In genomic region chr1:179812501-179813292, GRCh38 we compare ENCODE assay signal across 17 cellular contexts.
DNase-seq lines count a peak whose midpoint lies in the region; ATAC-seq, FAIRE-seq and TF ChIP-seq lines count a peak whose summit lies in the region.
"Had no signal": no experiment of that assay in that cellular context is flagged by ENCODE, and none has a peak within 500 bp of the region (broad histone marks: within the 10 kb centered on the region; RNA-seq: fewer than 3 reads in every experiment).

No MANE protein-coding gene starts in this region.

- H3K4me1 Mint-ChIP-seq in naive thymus-derived CD4-positive, alpha-beta T cell: peaks cover 12 to 30% (median 25%) of the 10 kb centered on the region in 7 donors

- 1% methylated on average over 37 of the region's 37 CpGs for WGBS in K562 (ENCODE audit: insufficient coverage, low coverage, missing lambda C conversion rate)
- 70 to 86% (median 84%) methylated on average over 30 to 37 of the region's 37 CpGs for WGBS in spleen, 5 donors

- intact Hi-C loops in left ventricle myocardium superior (cut with micrococcal nuclease) (loop anchor here (5.0 kb wide), 1 partner anchor 105 kb away; no protein-coding TSS in a partner anchor), left ventricle myocardium inferior (cut with micrococcal nuclease) (no loop called here), K562 (cut with micrococcal nuclease) (loop anchor here (5.0 to 10.0 kb wide), 5 partner anchors 225 to 1045 kb away; partner anchors contain the start of gene TOR3A), spleen (cut with DNase I; ENCODE audit: low total_unique reads) (loop anchor here (5.0 kb wide), 1 partner anchor 105 kb away; no protein-coding TSS in a partner anchor)
- intact Hi-C loops in naive thymus-derived CD4-positive, alpha-beta T cell (cut with micrococcal nuclease): loop anchor here (5.0 to 10.0 kb wide), 6 partner anchors 345 to 1500 kb away; partner anchors contain the start of gene TOR3A (in 1 of the 2)

- peak overlapping the region in 6 of 10 donors; percentile 11 to 49 (median 25) for H3K4me3 Mint-ChIP-seq in naive thymus-derived CD4-positive, alpha-beta T cell

- TF ChIP-seq RAD21 in K562 (CRISPR knock-in tag; conservative IDR thresholded peaks at IDR 0.05 in 1 of 2, IDR thresholded peaks at IDR 0.05 in 1 of 2): no peak

- H3K36me3 Mint-ChIP-seq in naive thymus-derived CD4-positive, alpha-beta T cell: no peaks in the 10 kb centered on the region

- POLR2A ChIA-PET in K562 (lab: Yijun Ruan, JAX): interaction anchor here (0.6 to 2.8 kb wide), 6 partner anchors 10 to 135 kb away, joined by 3 to 14 read pairs (median 3); partner anchors contain the start of gene TOR1AIP1
- POLR2A ChIA-PET in naive thymus-derived CD4-positive, alpha-beta T cell (lab: Charles Lee): interaction anchor here (0.8 to 5.7 kb wide), 5 partner anchors 68 to 142 kb away, joined by 3 to 85 read pairs (median 3); partner anchors contain the start of genes CEP350, TOR1AIP1 and TOR1AIP2

- FAIRE-seq in K562 (lab: Jason Lieb, UNC): no peak
- FAIRE-seq: G401.6, GM12891 had no signal

- H3K36me3 ChIP-seq in left ventricle myocardium inferior (no peaks in the 10 kb centered on the region), K562 (ENCODE audit: control insufficient read depth, insufficient read depth, low read length) (no peaks in the 10 kb centered on the region), spleen (no peaks in the 10 kb centered on the region)
- H3K36me3 ChIP-seq in naive thymus-derived CD4-positive, alpha-beta T cell (ENCODE audit: control insufficient read depth in 2 of 3, insufficient read depth in 3 of 3, low read length in 3 of 3): no peaks in the 10 kb centered on the region
- H3K36me3 ChIP-seq: HAP-1 had no signal

- H3K9ac ChIP-seq in K562 (ENCODE audit: insufficient read depth in 1 of 2, low read depth in 2 of 2, low read length in 2 of 2): no peak overlapping the region

- CTCF ChIA-PET in K562 (lab: Yijun Ruan, JAX; ENCODE audit: low intra/inter-chr PET ratio): interaction anchor here (3.0 kb wide), 1 partner anchor 106 kb away, joined by 20 read pairs; no protein-coding TSS in a partner anchor
- CTCF ChIA-PET in naive thymus-derived CD4-positive, alpha-beta T cell (lab: Charles Lee): interaction anchor here (0.9 to 17.1 kb wide), 4 partner anchors 16 to 106 kb away, joined by 3 to 376 read pairs (median 10); no protein-coding TSS in a partner anchor

- H3K4me1 ChIP-seq in left ventricle myocardium inferior (peaks cover 33% of the 10 kb centered on the region), K562 (replicated peaks in 1 of 2; ENCODE audit: control insufficient read depth in 2 of 2, insufficient read depth in 2 of 2, low read length in 2 of 2) (peaks cover under 1 to 25% of the 10 kb centered on the region in 2 experiments; a peak in 4 of 5 replicates), spleen (peaks cover 7 to 32% (median 24%) of the 10 kb centered on the region in 6 donors)
- H3K4me1 ChIP-seq in naive thymus-derived CD4-positive, alpha-beta T cell (ENCODE audit: control insufficient read depth in 2 of 2, insufficient read depth in 2 of 2, low read length in 2 of 2): peaks cover 6 to 13% of the 10 kb centered on the region in 2 donors

- no peak overlapping the region for H2AFZ ChIP-seq in K562 (ENCODE audit: low read depth, low read length)

- peaks cover 0 to 15% (median 0%) of the 10 kb centered on the region in 5 donors for H3K27me3 Mint-ChIP-seq in naive thymus-derived CD4-positive, alpha-beta T cell

- no peak for TF ChIP-seq EP300 in K562 (IDR thresholded peaks at IDR 0.05; ENCODE audit: low read length)

- H3K9me3 Mint-ChIP-seq in naive thymus-derived CD4-positive, alpha-beta T cell: peaks cover 0 to 5% (median 0%) of the 10 kb centered on the region in 11 donors

- no peak overlapping the region for H3K4me2 ChIP-seq in K562 (ENCODE audit: insufficient read depth, low read length)

- H3K4me3 ChIP-seq in left ventricle myocardium inferior: no peak overlapping the region
- H3K4me3 ChIP-seq in K562: no peak overlapping the region
- H3K4me3 ChIP-seq in naive thymus-derived CD4-positive, alpha-beta T cell (ENCODE audit: low read length): no peak overlapping the region
- H3K4me3 ChIP-seq in spleen: no peak overlapping the region
- H3K4me3 ChIP-seq: HAP-1 had no signal

- TF ChIP-seq POLR2A in K562 (conservative IDR thresholded peaks at IDR 0.05) (no peak), spleen (IDR thresholded peaks at IDR 0.05) (no peak)

- H3K79me2 ChIP-seq in K562 (ENCODE audit: control insufficient read depth, insufficient read depth, low read length): no peaks in the 10 kb centered on the region

- no peaks in the 10 kb centered on the region for H3K9me1 ChIP-seq in K562 (ENCODE audit: control insufficient read depth, insufficient read depth, low read length)

- H3K27me3 ChIP-seq in left ventricle myocardium inferior (ENCODE audit: low read depth): peaks cover 31% of the 10 kb centered on the region
- peaks cover 48 to 83% of the 10 kb centered on the region in 2 experiments for H3K27me3 ChIP-seq in K562 (ENCODE audit: control insufficient read depth in 2 of 2, insufficient read depth in 2 of 2, low read length in 2 of 2)
- H3K27me3 ChIP-seq in naive thymus-derived CD4-positive, alpha-beta T cell (ENCODE audit: control insufficient read depth in 2 of 2, insufficient read depth in 2 of 2, low read length in 2 of 2): no peaks in the 10 kb centered on the region
- H3K27me3 ChIP-seq in spleen (replicated peaks in 1 of 7): peaks cover 0 to 13% (median 0%) of the 10 kb centered on the region in 7 donors

- TF ChIP-seq CTCF in left ventricle myocardium inferior (IDR thresholded peaks at IDR 0.05; ENCODE audit: borderline replicate concordance): no peak
- no peak for TF ChIP-seq CTCF in K562 (IDR thresholded peaks at IDR 0.05 in 2 of 3, conservative IDR thresholded peaks at IDR 0.05 in 1 of 3; ENCODE audit: insufficient read depth in 2 of 3, low read depth in 1 of 3, low read length in 3 of 3)
- no peak for TF ChIP-seq CTCF in spleen (IDR thresholded peaks at IDR 0.05 in 8 of 11, conservative IDR thresholded peaks at IDR 0.05 in 3 of 11)

- H3K9me3 ChIP-seq in left ventricle myocardium inferior (replicated peaks) (no peaks in the 10 kb centered on the region), K562 (replicated peaks; ENCODE audit: control insufficient read depth, insufficient read depth, low read depth, low read length) (no peaks in the 10 kb centered on the region), spleen (no peaks in the 10 kb centered on the region)
- no peaks in the 10 kb centered on the region for H3K9me3 ChIP-seq in naive thymus-derived CD4-positive, alpha-beta T cell (ENCODE audit: control insufficient read depth in 2 of 3, low read length in 3 of 3)
- H3K9me3 ChIP-seq: HAP-1 had no signal

- H3K27ac ChIP-seq in left ventricle myocardium inferior (replicated peaks) (no peak overlapping the region), K562 (ENCODE audit: extremely low read depth, low read depth, low read length) (no peak overlapping the region), spleen (no peak overlapping the region)
- H3K27ac ChIP-seq in naive thymus-derived CD4-positive, alpha-beta T cell (ENCODE audit: low read depth, low read length): no peak overlapping the region

- H4K20me1 ChIP-seq in K562 (replicated peaks; ENCODE audit: control insufficient read depth, insufficient read depth, low read length): peaks cover 11% of the 10 kb centered on the region

- no TSS peak for BruUV-seq in K562 (replicated peaks; lab: Mats Ljungman, UMichigan)

- DNase-seq in left ventricle myocardium superior: peak; percentile 66
- no peak for DNase-seq in left ventricle myocardium inferior
- no peak for DNase-seq in K562 (ENCODE audit: extremely low read depth in 1 of 4, low spot score in 3 of 4)
- no peak for DNase-seq in naive thymus-derived CD4-positive, alpha-beta T cell
- peak; percentile 63 for DNase-seq in spleen
- no peak for DNase-seq in NCI-H187 treated with DMSO at 0.1 percent for 48 hours (lab: John Stamatoyannopoulos, UW)
- DNase-seq in stimulated activated naive CD8-positive, alpha-beta T cell treated with anti-CD3 and anti-CD28 coated beads, Interleukin-15, Interleukin-2, amounts not matched to agents 100 U/mL and 50 U/mL, for 24 hours: no peak
- DNase-seq: AML-193, DMS79 treated with DMSO at 0.1 percent for 48 hours, KBM-7, NCI-H2171 treated with DMSO at 0.1 percent for 48 hours, NCI-H510A treated with DMSO at 0.1 percent for 48 hours, OCI-M1, RPMI8226 had no signal

- in situ Hi-C loops in K562 (cut with MboI): no loop called here

- ATAC-seq in left ventricle myocardium superior (no peak), K562 (no peak)
- no peak for ATAC-seq in naive thymus-derived CD4-positive, alpha-beta T cell
- no peak for ATAC-seq in stimulated activated naive CD8-positive, alpha-beta T cell treated with anti-CD3 and anti-CD28 coated beads, Interleukin-15, Interleukin-2, amounts not matched to agents 100 U/mL and 50 U/mL, for 24 hours

- peak overlapping the region in 2 of 9 donors; percentile 38 to 41 for H3K27ac Mint-ChIP-seq in naive thymus-derived CD4-positive, alpha-beta T cell

TF ChIP-seq in K562, 482 proteins besides CTCF, POLR2A, EP300 and RAD21 (continues in another document):
- peak; percentile 87 for TF ChIP-seq ATF4 (CRISPR knock-in tag; IDR thresholded peaks at IDR 0.05)
- TF ChIP-seq CHD2 (IDR thresholded peaks at IDR 0.05; ENCODE audit: low read depth, low read length): peak; percentile 78

Comparison
In these comparisons a context has a peak if more than half of its experiments do, and no peak if none do; other contexts are left out.
1. DNase-seq: peak in left ventricle myocardium superior (single experiment) and spleen (single experiment); none in left ventricle myocardium inferior (single experiment), K562 (0 of 4), naive thymus-derived CD4-positive, alpha-beta T cell (0 of 9), NCI-H187 treated with DMSO at 0.1 percent for 48 hours (single experiment) and stimulated activated naive CD8-positive, alpha-beta T cell treated with anti-CD3 and anti-CD28 coated beads, Interleukin-15, Interleukin-2, amounts not matched to agents 100 U/mL and 50 U/mL, for 24 hours (single experiment).